In genomic region chr12:53325539-53326061, GRCh38 we compare ENCODE assay signal across 9 cellular contexts. TPM values are rescaled to one million over a fixed set of nuclear protein-coding genes. Genes with fewer than 3 reads are reported as not detected.
A peak's percentile ranks its signal among the peaks of the same experiment; 100 is the strongest.
DNase-seq lines count a peak whose midpoint lies in the region; ATAC-seq, FAIRE-seq and TF ChIP-seq lines count a peak whose summit lies in the region.
"Had no signal": no experiment of that assay in that cellular context is flagged by ENCODE, and none has a peak within 500 bp of the region (broad histone marks: within the 10 kb centered on the region; RNA-seq: fewer than 3 reads in every experiment).

No MANE protein-coding gene starts in this region.

- H3K36me3 ChIP-seq in OCI-LY3 (replicated peaks; ENCODE audit: low read depth, low read length) (no peaks in the 10 kb centered on the region), breast epithelium (no peaks in the 10 kb centered on the region), kidney (ENCODE audit: control insufficient read depth in 1 of 2, insufficient read depth in 2 of 2, low read length in 2 of 2) (no peaks in the 10 kb centered on the region), smooth muscle cell (ENCODE audit: low read depth) (no peaks in the 10 kb centered on the region)

- CTCF ChIA-PET in Calu3 (lab: Charles Lee) = interaction anchor here (1.2 to 2.1 kb wide), 2 partner anchors 95 to 183 kb away, joined by 3 to 6 read pairs; no protein-coding TSS in a partner anchor

- H3K79me2 ChIP-seq in OCI-LY3 (ENCODE audit: low read length) (peaks cover 4% of the 10 kb centered on the region), smooth muscle cell (ENCODE audit: low read depth) (peaks cover 2% of the 10 kb centered on the region)

- H3K27ac ChIP-seq in OCI-LY3 (ENCODE audit: low read length) (peak overlapping the region; percentile 75), breast epithelium (peak overlapping the region; percentile 79 to 92), kidney (ENCODE audit: low read depth in 2 of 2, low read length in 2 of 2) (no peak overlapping the region), smooth muscle cell (ENCODE audit: low read depth) (no peak overlapping the region)

- peak overlapping the region; percentile 58 for H3K4me3 Mint-ChIP-seq in Calu3 (ENCODE audit: low read depth, unreplicated experiment)

- H3K9ac ChIP-seq in OCI-LY3 (ENCODE audit: low read length) (peak overlapping the region; percentile 94), kidney (ENCODE audit: low read length in 2 of 2) (peak overlapping the region in 1 of 2 donors; percentile 96), smooth muscle cell (ENCODE audit: low read depth) (peak overlapping the region; percentile 51)

- H3K4me2 ChIP-seq in OCI-LY3 (ENCODE audit: low read length) (peak overlapping the region; percentile 73), smooth muscle cell (peak overlapping the region; percentile 90)

- H3K4me3 ChIP-seq in OCI-LY3 (ENCODE audit: low read length) (peak overlapping the region; percentile 86), breast epithelium (peak overlapping the region; percentile 60 to 80 (median 63)), kidney (ENCODE audit: low read length in 2 of 2) (peak overlapping the region in 1 of 2 donors; percentile 77), smooth muscle cell (peak overlapping the region; percentile 70)

- H3F3A ChIP-seq in smooth muscle cell (ENCODE audit: low read depth) = peaks cover 17% of the 10 kb centered on the region

- DNase-seq in Calu3 (peak; percentile 31), breast epithelium (ENCODE audit: low spot score in 2 of 2) (no peak), kidney (peak; percentile 84), smooth muscle cell (lab: John Stamatoyannopoulos, UW; ENCODE audit: unreplicated experiment) (no peak), NCI-H2227 (lab: John Stamatoyannopoulos, UW; ENCODE audit: unreplicated experiment) (no peak), RPMI8226 (no peak)

- H3K27ac Mint-ChIP-seq in Calu3 (ENCODE audit: unreplicated experiment) = no peak overlapping the region

- 3% methylated on average over 19 of the region's 47 CpGs for WGBS in smooth muscle cell (ENCODE audit: low lambda C conversion rate)

- H3K9me3 ChIP-seq in OCI-LY3 (ENCODE audit: insufficient read depth, low read length) (no peaks in the 10 kb centered on the region), breast epithelium (no peaks in the 10 kb centered on the region), kidney (ENCODE audit: control insufficient read depth in 1 of 2, low read length in 2 of 2) (no peaks in the 10 kb centered on the region), smooth muscle cell (replicated peaks; ENCODE audit: low read depth) (no peaks in the 10 kb centered on the region)

- no peak for ATAC-seq in GM18873 (IDR thresholded peaks at IDR 0.05; ENCODE audit: low FRiP score, unreplicated experiment)

- H3K9me3 Mint-ChIP-seq in Calu3 (ENCODE audit: low read depth, unreplicated experiment) = no peaks in the 10 kb centered on the region

- H3K36me3 Mint-ChIP-seq in Calu3 (ENCODE audit: insufficient read depth, unreplicated experiment) = peaks cover 16% of the 10 kb centered on the region

- peaks cover 32% of the 10 kb centered on the region for H3K27me3 Mint-ChIP-seq in Calu3 (ENCODE audit: unreplicated experiment)

- H4K20me1 ChIP-seq in OCI-LY3 (ENCODE audit: insufficient read depth, low read length) (no peaks in the 10 kb centered on the region), smooth muscle cell (ENCODE audit: low read depth) (no peaks in the 10 kb centered on the region)

- no peak for TF ChIP-seq CTCF in Calu3 (IDR thresholded peaks at IDR 0.05; ENCODE audit: unreplicated experiment)
- no peak for TF ChIP-seq CTCF in OCI-LY3 (IDR thresholded peaks at IDR 0.05; ENCODE audit: low read depth, low read length)
- no peak for TF ChIP-seq CTCF in breast epithelium (IDR thresholded peaks at IDR 0.05)
- TF ChIP-seq CTCF in kidney (IDR thresholded peaks at IDR 0.05; ENCODE audit: borderline replicate concordance, extremely low read depth, insufficient read depth) = no peak
- TF ChIP-seq CTCF in smooth muscle cell (IDR thresholded peaks at IDR 0.05; ENCODE audit: borderline replicate concordance, insufficient read depth, poor library complexity, severe bottlenecking) = no peak

- intact Hi-C loops in Calu3 (cut with micrococcal nuclease; ENCODE audit: unreplicated experiment) = no loop called here
- intact Hi-C loops in breast epithelium (cut with DNase I; ENCODE audit: low total_unique reads) = no loop called here
- intact Hi-C loops in kidney (cut with DNase I) = no loop called here

- H3K4me1 ChIP-seq in OCI-LY3 (ENCODE audit: low read length) (peaks cover 21% of the 10 kb centered on the region), breast epithelium (peaks cover 0 to 6% of the 10 kb centered on the region in 2 donors), kidney (ENCODE audit: control insufficient read depth in 1 of 2, insufficient read depth in 1 of 2, low read depth in 1 of 2, low read length in 2 of 2) (peaks cover 13 to 15% of the 10 kb centered on the region in 2 donors), smooth muscle cell (ENCODE audit: low read depth) (peaks cover 31% of the 10 kb centered on the region)

- BruUV-seq in Calu3 (replicated peaks; lab: Mats Ljungman, UMichigan) = no TSS peak

- FAIRE-seq in kidney (lab: Jason Lieb, UNC) = no peak

- H3K27me3 ChIP-seq in OCI-LY3 (ENCODE audit: low read depth, low read length) (peaks cover 19% of the 10 kb centered on the region), breast epithelium (no peaks in the 10 kb centered on the region), smooth muscle cell (ENCODE audit: low read depth) (no peaks in the 10 kb centered on the region)

- peaks cover 8% of the 10 kb centered on the region for H3K4me1 Mint-ChIP-seq in Calu3 (ENCODE audit: low read depth, unreplicated experiment)

- H2AFZ ChIP-seq in OCI-LY3 (ENCODE audit: low read depth, low read length) = no peak overlapping the region
- peak overlapping the region; percentile 90 for H2AFZ ChIP-seq in smooth muscle cell (ENCODE audit: low read depth)

- TF ChIP-seq POLR2A in breast epithelium (IDR thresholded peaks at IDR 0.05) = no peak

RNA-seq across cellular contexts. Expression of gene AAAS, which starts 4.2 kb away (rescaled TPM):
- total RNA-seq in Calu3 (2022) (31.0 and 33.6 TPM in 2 replicates), breast epithelium (10 to 100 TPM; 46.2 to 63.7 (median 51.0) TPM), kidney (46.2 TPM), smooth muscle cell (56.8 and 57.3 TPM in 2 replicates)
- polyA plus RNA-seq in kidney (ENCODE audit: insufficient read depth, low read depth, low replicate concordance) (43.4 TPM), smooth muscle cell (58.3 and 65.7 TPM in 2 replicates)

RNA-seq across cellular contexts. Expression of gene SP7, which starts 10.6 kb away (rescaled TPM):
- total RNA-seq in Calu3 (2022) (not detected in 2 replicates), breast epithelium (not detected), kidney (not detected), smooth muscle cell (0.04 and 0.40 TPM in 2 replicates)
- polyA plus RNA-seq in kidney (ENCODE audit: insufficient read depth, low read depth, low replicate concordance) (not detected), smooth muscle cell (0.38 TPM in 1 of 2 replicates, not detected in the other)
- total RNA-seq: NCI-H460 had no signal

RNA-seq across cellular contexts. Expression of gene MYG1, which starts 26.1 kb away (rescaled TPM):
- total RNA-seq in Calu3 (2022) = 29.7 and 32.4 TPM in 2 replicates
- 10 to 100 TPM; 35.7 to 63.8 (median 39.1) TPM for total RNA-seq in breast epithelium
- total RNA-seq in kidney = 49.0 TPM
- 105 TPM for polyA plus RNA-seq in kidney (ENCODE audit: insufficient read depth, low read depth, low replicate concordance)
- total RNA-seq in smooth muscle cell = 30.8 and 39.1 TPM in 2 replicates
- polyA plus RNA-seq in smooth muscle cell = 56.9 and 60.9 TPM in 2 replicates

RNA-seq across cellular contexts. Expression of gene PFDN5, which starts 30.3 kb away (rescaled TPM):
- 178 and 185 TPM in 2 replicates for total RNA-seq in Calu3 (2022)
- 1,000 to 10,000 TPM in 1 of 3 donors, 100 to 1,000 TPM in 2; 764 to 1,048 (median 840) TPM for total RNA-seq in breast epithelium
- 439 TPM for total RNA-seq in kidney
- polyA plus RNA-seq in kidney (ENCODE audit: insufficient read depth, low read depth, low replicate concordance) = 1,405 TPM
- 416 and 464 TPM in 2 replicates for total RNA-seq in smooth muscle cell
- 523 and 540 TPM in 2 replicates for polyA plus RNA-seq in smooth muscle cell

RNA-seq across cellular contexts. Expression of gene SP1, which starts 54.4 kb away (rescaled TPM):
- 52.5 and 58.0 TPM in 2 replicates for total RNA-seq in Calu3 (2022)
- total RNA-seq in breast epithelium = 100 to 1,000 TPM in 1 of 3 donors, 10 to 100 TPM in 2; 84.6 to 111 (median 91.4) TPM
- total RNA-seq in kidney = 126 TPM
- 15.1 TPM for polyA plus RNA-seq in kidney (ENCODE audit: insufficient read depth, low read depth, low replicate concordance)
- total RNA-seq in smooth muscle cell = 48.6 and 51.5 TPM in 2 replicates
- polyA plus RNA-seq in smooth muscle cell = 10.1 and 10.2 TPM in 2 replicates

Comparison
In these comparisons a context has a peak if more than half of its experiments do, and no peak if none do; other contexts are left out.
1. DNase-seq: peak in Calu3 (single experiment) and kidney (single experiment); none in breast epithelium (0 of 2), smooth muscle cell (single experiment), NCI-H2227 (single experiment) and RPMI8226 (single experiment).
2. H3K27ac ChIP-seq: peak in OCI-LY3 (single experiment) and breast epithelium (2 of 2); none in kidney (0 of 2) and smooth muscle cell (single experiment).